In genomic region chr20:10674684-10675455, GRCh38 we compare ENCODE assay signal across 1 cellular context.
A peak's percentile ranks its signal among the peaks of the same experiment; 100 is the strongest.
TF ChIP-seq lines count a peak whose summit lies in the region.

No MANE protein-coding gene starts in this region.

TF ChIP-seq in HepG2, 621 proteins besides CTCF, POLR2A, EP300 and RAD21 (continued from another document and continues in another):
- TF ChIP-seq PBX3 (CRISPR knock-in tag; IDR thresholded peaks at IDR 0.05; ENCODE audit: borderline replicate concordance), result no peak; the same call in 1 of the 2 replicates
- TF ChIP-seq ZNF772 (CRISPR knock-in tag; IDR thresholded peaks at IDR 0.05), result 0 out of 2 replicates have a peak, but pooled peaks have one; percentile 55
- TF ChIP-seq TEAD3 (CRISPR knock-in tag; optimal IDR thresholded peaks at IDR 0.05; ENCODE audit: borderline replicate concordance), result peak; percentile 54
- no peak; the same call in 1 of the 2 replicates for TF ChIP-seq SNAPC2 (CRISPR knock-in tag; IDR thresholded peaks at IDR 0.05)
- no peak for TF ChIP-seq NONO (IDR thresholded peaks at IDR 0.05)
- no peak; the same call in 1 of the 2 replicates for TF ChIP-seq NONO (CRISPR knock-in tag; conservative IDR thresholded peaks at IDR 0.05)
- peak; percentile 64; the same call in 1 of the 2 replicates for TF ChIP-seq ZNF614 (CRISPR knock-in tag; IDR thresholded peaks at IDR 0.05; ENCODE audit: borderline replicate concordance)
- 0 out of 2 replicates have a peak, but pooled peaks have one; percentile 31 for TF ChIP-seq ZKSCAN1 (IDR thresholded peaks at IDR 0.05; ENCODE audit: low read length)
- no peak for TF ChIP-seq CC2D1A (CRISPR knock-in tag; IDR thresholded peaks at IDR 0.05)
- TF ChIP-seq HMGXB4 (CRISPR knock-in tag; IDR thresholded peaks at IDR 0.05; ENCODE audit: borderline replicate concordance in 1 of 2, low read depth in 1 of 2), result peak; percentile 95 to 97
- peak; percentile 74; the same call in 1 of the 2 replicates for TF ChIP-seq ZNF138 (CRISPR knock-in tag; IDR thresholded peaks at IDR 0.05; ENCODE audit: low read depth)
- peak; percentile 59; the same call in 1 of the 2 replicates for TF ChIP-seq ARHGAP35 (CRISPR knock-in tag; IDR thresholded peaks at IDR 0.05; ENCODE audit: borderline replicate concordance)
- no peak for TF ChIP-seq NCOR1 (IDR thresholded peaks at IDR 0.05; ENCODE audit: borderline replicate concordance, low read length)
- TF ChIP-seq SP4 (CRISPR knock-in tag; IDR thresholded peaks at IDR 0.05), result no peak
- no peak for TF ChIP-seq HNRNPUL1 (IDR thresholded peaks at IDR 0.05; ENCODE audit: low read depth, low read length)
- peak; percentile 26; the same call in 1 of the 2 replicates for TF ChIP-seq TFAP4 (IDR thresholded peaks at IDR 0.05; ENCODE audit: borderline replicate concordance, low read depth)
- no peak for TF ChIP-seq IKZF1 (IDR thresholded peaks at IDR 0.05)
- no peak for TF ChIP-seq ZNF18 (CRISPR knock-in tag; IDR thresholded peaks at IDR 0.05; ENCODE audit: insufficient replicate concordance)
- TF ChIP-seq ZNF281 (CRISPR knock-in tag; IDR thresholded peaks at IDR 0.05; ENCODE audit: borderline replicate concordance), result no peak; the same call in 1 of the 2 replicates
- TF ChIP-seq ISL2 (CRISPR knock-in tag; IDR thresholded peaks at IDR 0.05), result no peak
- no peak; the same call in 1 of the 2 replicates for TF ChIP-seq HOXD1 (CRISPR knock-in tag; IDR thresholded peaks at IDR 0.05)
- TF ChIP-seq ZNF234 (CRISPR knock-in tag; conservative IDR thresholded peaks at IDR 0.05), result 0 out of 2 replicates have a peak, but pooled peaks have one; percentile 59
- TF ChIP-seq THAP8 (CRISPR knock-in tag; IDR thresholded peaks at IDR 0.05; ENCODE audit: borderline replicate concordance), result peak; percentile 86
- TF ChIP-seq CERS6 (CRISPR knock-in tag; IDR thresholded peaks at IDR 0.05), result no peak
- TF ChIP-seq DZIP1 (CRISPR knock-in tag; IDR thresholded peaks at IDR 0.05), result no peak
- TF ChIP-seq REST (IDR thresholded peaks at IDR 0.05; ENCODE audit: borderline replicate concordance in 1 of 2, low read depth in 1 of 2, low read length in 2 of 2), result no peak
- no peak for TF ChIP-seq ETS1 (CRISPR knock-in tag; IDR thresholded peaks at IDR 0.05)
- no peak for TF ChIP-seq LCORL (IDR thresholded peaks at IDR 0.05)
- TF ChIP-seq LCORL (CRISPR knock-in tag; IDR thresholded peaks at IDR 0.05), result peak; percentile 86
- no peak for TF ChIP-seq ZBTB1 (CRISPR knock-in tag; IDR thresholded peaks at IDR 0.05; ENCODE audit: borderline replicate concordance)
- TF ChIP-seq SOX5 (CRISPR knock-in tag; IDR thresholded peaks at IDR 0.05; ENCODE audit: borderline replicate concordance), result 0 out of 2 replicates have a peak, but pooled peaks have one; percentile 14
- peak; percentile 8; the same call in 1 of the 2 replicates for TF ChIP-seq FOSL1 (CRISPR knock-in tag; IDR thresholded peaks at IDR 0.05; ENCODE audit: borderline replicate concordance)
